8 cellular contexts compared by ENCODE assay signal in the genomic region with DNA sequence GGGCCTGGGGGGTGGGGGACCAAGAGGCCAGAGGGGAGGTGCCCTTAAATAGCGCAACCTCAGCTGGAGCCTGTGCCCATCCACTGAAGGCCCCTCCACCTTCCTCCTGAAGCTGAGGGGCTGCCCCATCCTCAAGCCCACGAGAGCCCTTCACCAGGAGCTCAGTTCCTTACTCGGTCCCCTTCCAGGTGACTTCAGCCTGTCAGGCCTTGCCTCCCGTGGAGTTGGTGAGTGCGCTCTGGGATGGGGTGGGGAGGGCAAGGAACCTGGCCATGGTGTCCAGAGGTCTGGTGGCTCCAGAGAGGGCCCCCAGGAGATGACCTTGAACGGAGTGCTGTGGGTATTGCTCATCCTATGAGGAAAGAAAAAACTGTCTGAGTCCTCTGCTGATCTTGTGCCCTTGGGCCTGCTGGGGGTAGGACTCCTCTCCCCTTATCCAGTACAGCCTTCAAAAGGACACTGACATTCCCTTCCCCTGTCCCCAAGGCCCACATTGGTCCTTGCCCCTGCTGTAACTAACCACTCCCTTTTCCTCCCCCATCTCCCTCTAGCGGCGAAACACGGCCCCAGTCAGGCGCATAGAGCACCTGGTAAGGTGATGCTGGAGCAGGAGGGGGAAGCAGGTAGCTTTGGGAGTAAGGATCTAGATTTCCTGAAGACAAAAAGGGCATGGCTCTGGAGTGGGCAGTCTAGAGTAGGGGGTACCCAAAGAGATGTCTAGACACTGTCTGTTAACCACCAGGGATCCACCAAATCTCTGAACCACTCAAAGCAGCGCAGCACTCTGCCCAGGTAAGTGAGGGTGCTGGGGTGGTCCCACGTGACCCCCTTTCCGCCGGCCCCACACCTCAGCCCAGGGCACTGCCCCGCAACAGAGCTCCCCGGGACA. TPM values are rescaled to one million over a fixed set of nuclear protein-coding genes. Genes with fewer than 3 reads are reported as not detected.
A peak's percentile ranks its signal among the peaks of the same experiment; 100 is the strongest.
DNase-seq lines count a peak whose midpoint lies in the region; ATAC-seq and TF ChIP-seq lines count a peak whose summit lies in the region.

No MANE protein-coding gene starts in this region.

- peak; percentile 76 for TF ChIP-seq CTCF in GM10266 (IDR thresholded peaks at IDR 0.05; ENCODE audit: control insufficient read depth, insufficient read depth, low read depth, missing control alignments)
- no peak for TF ChIP-seq CTCF in lower leg skin (IDR thresholded peaks at IDR 0.05)

- H3K27me3 Mint-ChIP-seq in activated CD4-positive, alpha-beta T cell treated with anti-CD3 and anti-CD28 coated beads, Interleukin-2, amount 10 ng/mL, durations not matched to agents 7 days and 5 days = no peaks in the 10 kb centered on the region

- ATAC-seq in HG03095 (IDR thresholded peaks at IDR 0.05; ENCODE audit: unreplicated experiment) (no peak), HG03520 (IDR thresholded peaks at IDR 0.05; ENCODE audit: unreplicated experiment) (no peak)

- peak overlapping the region; percentile 91 for H3K27ac Mint-ChIP-seq in activated CD4-positive, alpha-beta T cell treated with anti-CD3 and anti-CD28 coated beads, Interleukin-2, amount 10 ng/mL, durations not matched to agents 7 days and 5 days

- H3K4me3 ChIP-seq in lower leg skin (ENCODE audit: low read depth, poor library complexity, severe bottlenecking) = peak overlapping the region; percentile 29

- H3K36me3 Mint-ChIP-seq in activated CD4-positive, alpha-beta T cell treated with anti-CD3 and anti-CD28 coated beads, Interleukin-2, amount 10 ng/mL, durations not matched to agents 7 days and 5 days (ENCODE audit: low read depth) = no peaks in the 10 kb centered on the region

- no peak for TF ChIP-seq POLR2A in lower leg skin (IDR thresholded peaks at IDR 0.05)

- H3K4me1 Mint-ChIP-seq in activated CD4-positive, alpha-beta T cell treated with anti-CD3 and anti-CD28 coated beads, Interleukin-2, amount 10 ng/mL, durations not matched to agents 7 days and 5 days = peaks cover 23% of the 10 kb centered on the region

- POLR2A ChIA-PET in activated CD4-positive, alpha-beta T cell treated with anti-CD3 and anti-CD28 coated beads, Interleukin-2, amount 10 ng/mL, durations not matched to agents 7 days and 5 days (lab: Charles Lee) = no interaction called here

- intact Hi-C loops in lower leg skin (cut with DNase I; ENCODE audit: low total_unique reads) = no loop called here

- H3K9me3 Mint-ChIP-seq in activated CD4-positive, alpha-beta T cell treated with anti-CD3 and anti-CD28 coated beads, Interleukin-2, amount 10 ng/mL, durations not matched to agents 7 days and 5 days = no peaks in the 10 kb centered on the region

- 32 to 39% methylated on average over 14 to 16 of the region's 16 CpGs for WGBS in lower leg skin, 2 donors

- peak overlapping the region; percentile 88 for H3K4me3 Mint-ChIP-seq in activated CD4-positive, alpha-beta T cell treated with anti-CD3 and anti-CD28 coated beads, Interleukin-2, amount 10 ng/mL, durations not matched to agents 7 days and 5 days

- DNase-seq in GM10266 (ENCODE audit: extremely low spot score) = no peak
- DNase-seq in NCI-H146 (lab: John Stamatoyannopoulos, UW) = peak; percentile 89
- DNase-seq in activated CD4-positive, alpha-beta T cell treated with anti-CD3 and anti-CD28 coated beads, Interleukin-2, amount 10 ng/mL, durations not matched to agents 7 days and 5 days = peak; percentile 61
- DNase-seq in ecto neural progenitor cell (ENCODE audit: low spot score) = peak; percentile 71
- DNase-seq in lower leg skin (ENCODE audit: low spot score in 2 of 2) = peak in 1 of 2 donors; percentile 93
- peak; percentile 20 to 49 (median 24) for DNase-seq in stimulated activated CD4-positive, alpha-beta T cell treated with anti-CD3 and anti-CD28 coated beads, TNF-alpha, amount 100 ng/mL, for 48 hours (ENCODE audit: low read depth in 3 of 3)

- CTCF ChIA-PET in activated CD4-positive, alpha-beta T cell treated with anti-CD3 and anti-CD28 coated beads, Interleukin-2, amount 10 ng/mL, durations not matched to agents 7 days and 5 days (lab: Charles Lee) = interaction anchor here (0.8 to 4.5 kb wide), 14 partner anchors 8 to 456 kb away, joined by 3 to 33 read pairs (median 5); partner anchors contain the start of genes AAAS and SOAT2

RNA-seq across cellular contexts. Expression of gene TNS2, which starts 3.6 kb away (rescaled TPM):
- total RNA-seq in activated CD4-positive, alpha-beta T cell treated with anti-CD3 and anti-CD28 coated beads, Interleukin-2, amount 10 ng/mL, durations not matched to agents 7 days and 5 days = 1 to 10 TPM in 1 of 2 experiments, under 1 TPM in 1; 0.92 to 1.8 TPM
- 10 to 100 TPM; 21.8 to 87.1 (median 65.9) TPM for total RNA-seq in lower leg skin

RNA-seq across cellular contexts. Expression of gene SPRYD3, which starts 25.7 kb away (rescaled TPM):
- total RNA-seq in activated CD4-positive, alpha-beta T cell treated with anti-CD3 and anti-CD28 coated beads, Interleukin-2, amount 10 ng/mL, durations not matched to agents 7 days and 5 days = 10 to 100 TPM; 19.0 to 20.2 TPM
- 10 to 100 TPM; 21.0 to 39.5 (median 28.4) TPM for total RNA-seq in lower leg skin

RNA-seq across cellular contexts. Expression of gene IGFBP6, which starts 44.0 kb away (rescaled TPM):
- total RNA-seq in activated CD4-positive, alpha-beta T cell treated with anti-CD3 and anti-CD28 coated beads, Interleukin-2, amount 10 ng/mL, durations not matched to agents 7 days and 5 days = under 1 TPM in 1 of 2 experiments, not detected in 1; 0.37 TPM
- 100 to 1,000 TPM in 1 of 4 donors, 10 to 100 TPM in 3; 22.0 to 508 (median 68.9) TPM for total RNA-seq in lower leg skin

RNA-seq across cellular contexts. Expression of gene EIF4B, which starts 47.2 kb away (rescaled TPM):
- total RNA-seq in activated CD4-positive, alpha-beta T cell treated with anti-CD3 and anti-CD28 coated beads, Interleukin-2, amount 10 ng/mL, durations not matched to agents 7 days and 5 days = 100 to 1,000 TPM; 385 to 474 TPM
- total RNA-seq in lower leg skin = 100 to 1,000 TPM; 499 to 623 (median 546) TPM

RNA-seq across cellular contexts. Expression of gene SOAT2, which starts 49.8 kb away (rescaled TPM):
- 1 to 10 TPM; 1.0 to 1.7 TPM for total RNA-seq in activated CD4-positive, alpha-beta T cell treated with anti-CD3 and anti-CD28 coated beads, Interleukin-2, amount 10 ng/mL, durations not matched to agents 7 days and 5 days
- under 1 TPM in 2 of 4 donors, not detected in 2; 0.26 to 0.63 TPM for total RNA-seq in lower leg skin

Comparison
In these comparisons a context has a peak if more than half of its experiments do, and no peak if none do; other contexts are left out.
1. RNA of gene TNS2, which starts 3.6 kb away (total RNA-seq): 21.8 to 87.1 TPM in lower leg skin; 0.92 to 1.8 TPM in activated CD4-positive, alpha-beta T cell treated with anti-CD3 and anti-CD28 coated beads, Interleukin-2, amount 10 ng/mL, durations not matched to agents 7 days and 5 days; every median in the first group is over 4 times any median in the second.
2. RNA of gene IGFBP6, which starts 44.0 kb away (total RNA-seq): 22.0 to 508 TPM in lower leg skin; 0.37 TPM in activated CD4-positive, alpha-beta T cell treated with anti-CD3 and anti-CD28 coated beads, Interleukin-2, amount 10 ng/mL, durations not matched to agents 7 days and 5 days; every median in the first group is over 10 times any median in the second.